Comparison of ENCODE assay signal across 1 cellular context in the genomic region with DNA sequence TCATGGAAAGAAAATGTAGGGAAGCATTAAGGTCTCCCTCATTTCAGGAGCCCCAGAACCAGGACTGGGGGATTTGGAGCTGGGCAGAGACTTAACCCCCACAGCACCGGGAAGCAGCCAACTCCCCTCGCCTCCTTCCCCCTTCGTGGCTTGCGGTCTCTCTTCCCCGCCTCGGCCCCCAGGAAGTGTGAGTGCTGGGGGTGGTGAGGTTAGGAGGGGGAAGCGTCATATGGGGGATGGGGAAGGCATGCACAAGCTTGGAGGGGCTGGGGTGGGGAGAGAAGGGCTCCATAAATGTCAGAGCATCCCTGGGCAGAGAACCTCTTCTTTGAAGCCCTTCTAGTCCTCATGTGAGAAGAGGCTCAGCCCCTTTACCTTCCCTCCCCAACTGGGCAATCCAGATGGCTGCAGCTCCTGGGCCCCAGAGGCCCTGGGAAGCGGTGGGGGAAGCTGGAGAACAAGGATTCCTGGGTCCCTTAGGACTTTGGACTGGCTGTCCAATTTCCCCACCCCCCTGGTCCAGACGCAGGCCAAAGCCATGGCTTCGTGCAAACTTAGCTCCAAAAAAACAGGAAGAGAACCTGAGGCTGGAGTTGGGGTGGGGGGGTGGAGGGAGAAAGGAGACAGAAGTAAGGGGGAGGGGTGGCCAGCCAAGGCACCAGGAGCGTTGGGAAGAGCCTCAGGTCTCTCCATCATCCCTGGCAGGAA.
TF ChIP-seq lines count a peak whose summit lies in the region.

No MANE protein-coding gene starts in this region.

TF ChIP-seq in GM23338, 12 proteins besides CTCF, POLR2A, EP300 and RAD21:
- TF ChIP-seq, protein P1, sequence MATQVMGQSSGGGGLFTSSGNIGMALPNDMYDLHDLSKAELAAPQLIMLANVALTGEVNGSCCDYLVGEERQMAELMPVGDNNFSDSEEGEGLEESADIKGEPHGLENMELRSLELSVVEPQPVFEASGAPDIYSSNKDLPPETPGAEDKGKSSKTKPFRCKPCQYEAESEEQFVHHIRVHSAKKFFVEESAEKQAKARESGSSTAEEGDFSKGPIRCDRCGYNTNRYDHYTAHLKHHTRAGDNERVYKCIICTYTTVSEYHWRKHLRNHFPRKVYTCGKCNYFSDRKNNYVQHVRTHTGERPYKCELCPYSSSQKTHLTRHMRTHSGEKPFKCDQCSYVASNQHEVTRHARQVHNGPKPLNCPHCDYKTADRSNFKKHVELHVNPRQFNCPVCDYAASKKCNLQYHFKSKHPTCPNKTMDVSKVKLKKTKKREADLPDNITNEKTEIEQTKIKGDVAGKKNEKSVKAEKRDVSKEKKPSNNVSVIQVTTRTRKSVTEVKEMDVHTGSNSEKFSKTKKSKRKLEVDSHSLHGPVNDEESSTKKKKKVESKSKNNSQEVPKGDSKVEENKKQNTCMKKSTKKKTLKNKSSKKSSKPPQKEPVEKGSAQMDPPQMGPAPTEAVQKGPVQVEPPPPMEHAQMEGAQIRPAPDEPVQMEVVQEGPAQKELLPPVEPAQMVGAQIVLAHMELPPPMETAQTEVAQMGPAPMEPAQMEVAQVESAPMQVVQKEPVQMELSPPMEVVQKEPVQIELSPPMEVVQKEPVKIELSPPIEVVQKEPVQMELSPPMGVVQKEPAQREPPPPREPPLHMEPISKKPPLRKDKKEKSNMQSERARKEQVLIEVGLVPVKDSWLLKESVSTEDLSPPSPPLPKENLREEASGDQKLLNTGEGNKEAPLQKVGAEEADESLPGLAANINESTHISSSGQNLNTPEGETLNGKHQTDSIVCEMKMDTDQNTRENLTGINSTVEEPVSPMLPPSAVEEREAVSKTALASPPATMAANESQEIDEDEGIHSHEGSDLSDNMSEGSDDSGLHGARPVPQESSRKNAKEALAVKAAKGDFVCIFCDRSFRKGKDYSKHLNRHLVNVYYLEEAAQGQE (IDR thresholded peaks at IDR 0.05; ENCODE audit: unreplicated experiment) = no peak
- TF ChIP-seq, protein P2, sequence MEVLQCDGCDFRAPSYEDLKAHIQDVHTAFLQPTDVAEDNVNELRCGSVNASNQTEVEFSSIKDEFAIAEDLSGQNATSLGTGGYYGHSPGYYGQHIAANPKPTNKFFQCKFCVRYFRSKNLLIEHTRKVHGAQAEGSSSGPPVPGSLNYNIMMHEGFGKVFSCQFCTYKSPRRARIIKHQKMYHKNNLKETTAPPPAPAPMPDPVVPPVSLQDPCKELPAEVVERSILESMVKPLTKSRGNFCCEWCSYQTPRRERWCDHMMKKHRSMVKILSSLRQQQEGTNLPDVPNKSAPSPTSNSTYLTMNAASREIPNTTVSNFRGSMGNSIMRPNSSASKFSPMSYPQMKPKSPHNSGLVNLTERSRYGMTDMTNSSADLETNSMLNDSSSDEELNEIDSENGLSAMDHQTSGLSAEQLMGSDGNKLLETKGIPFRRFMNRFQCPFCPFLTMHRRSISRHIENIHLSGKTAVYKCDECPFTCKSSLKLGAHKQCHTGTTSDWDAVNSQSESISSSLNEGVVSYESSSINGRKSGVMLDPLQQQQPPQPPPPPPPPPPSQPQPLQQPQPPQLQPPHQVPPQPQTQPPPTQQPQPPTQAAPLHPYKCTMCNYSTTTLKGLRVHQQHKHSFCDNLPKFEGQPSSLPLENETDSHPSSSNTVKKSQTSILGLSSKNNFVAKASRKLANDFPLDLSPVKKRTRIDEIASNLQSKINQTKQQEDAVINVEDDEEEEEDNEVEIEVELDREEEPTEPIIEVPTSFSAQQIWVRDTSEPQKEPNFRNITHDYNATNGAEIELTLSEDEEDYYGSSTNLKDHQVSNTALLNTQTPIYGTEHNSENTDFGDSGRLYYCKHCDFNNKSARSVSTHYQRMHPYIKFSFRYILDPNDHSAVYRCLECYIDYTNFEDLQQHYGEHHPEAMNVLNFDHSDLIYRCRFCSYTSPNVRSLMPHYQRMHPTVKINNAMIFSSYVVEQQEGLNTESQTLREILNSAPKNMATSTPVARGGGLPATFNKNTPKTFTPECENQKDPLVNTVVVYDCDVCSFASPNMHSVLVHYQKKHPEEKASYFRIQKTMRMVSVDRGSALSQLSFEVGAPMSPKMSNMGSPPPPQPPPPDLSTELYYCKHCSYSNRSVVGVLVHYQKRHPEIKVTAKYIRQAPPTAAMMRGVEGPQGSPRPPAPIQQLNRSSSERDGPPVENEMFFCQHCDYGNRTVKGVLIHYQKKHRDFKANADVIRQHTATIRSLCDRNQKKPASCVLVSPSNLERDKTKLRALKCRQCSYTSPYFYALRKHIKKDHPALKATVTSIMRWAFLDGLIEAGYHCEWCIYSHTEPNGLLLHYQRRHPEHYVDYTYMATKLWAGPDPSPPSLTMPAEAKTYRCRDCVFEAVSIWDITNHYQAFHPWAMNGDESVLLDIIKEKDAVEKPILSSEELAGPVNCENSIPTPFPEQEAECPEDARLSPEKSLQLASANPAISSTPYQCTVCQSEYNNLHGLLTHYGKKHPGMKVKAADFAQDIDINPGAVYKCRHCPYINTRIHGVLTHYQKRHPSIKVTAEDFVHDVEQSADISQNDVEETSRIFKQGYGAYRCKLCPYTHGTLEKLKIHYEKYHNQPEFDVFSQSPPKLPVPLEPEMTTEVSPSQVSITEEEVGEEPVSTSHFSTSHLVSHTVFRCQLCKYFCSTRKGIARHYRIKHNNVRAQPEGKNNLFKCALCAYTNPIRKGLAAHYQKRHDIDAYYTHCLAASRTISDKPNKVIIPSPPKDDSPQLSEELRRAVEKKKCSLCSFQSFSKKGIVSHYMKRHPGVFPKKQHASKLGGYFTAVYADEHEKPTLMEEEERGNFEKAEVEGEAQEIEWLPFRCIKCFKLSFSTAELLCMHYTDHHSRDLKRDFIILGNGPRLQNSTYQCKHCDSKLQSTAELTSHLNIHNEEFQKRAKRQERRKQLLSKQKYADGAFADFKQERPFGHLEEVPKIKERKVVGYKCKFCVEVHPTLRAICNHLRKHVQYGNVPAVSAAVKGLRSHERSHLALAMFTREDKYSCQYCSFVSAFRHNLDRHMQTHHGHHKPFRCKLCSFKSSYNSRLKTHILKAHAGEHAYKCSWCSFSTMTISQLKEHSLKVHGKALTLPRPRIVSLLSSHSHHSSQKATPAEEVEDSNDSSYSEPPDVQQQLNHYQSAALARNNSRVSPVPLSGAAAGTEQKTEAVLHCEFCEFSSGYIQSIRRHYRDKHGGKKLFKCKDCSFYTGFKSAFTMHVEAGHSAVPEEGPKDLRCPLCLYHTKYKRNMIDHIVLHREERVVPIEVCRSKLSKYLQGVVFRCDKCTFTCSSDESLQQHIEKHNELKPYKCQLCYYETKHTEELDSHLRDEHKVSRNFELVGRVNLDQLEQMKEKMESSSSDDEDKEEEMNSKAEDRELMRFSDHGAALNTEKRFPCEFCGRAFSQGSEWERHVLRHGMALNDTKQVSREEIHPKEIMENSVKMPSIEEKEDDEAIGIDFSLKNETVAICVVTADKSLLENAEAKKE (CRISPR knock-in tag; IDR thresholded peaks at IDR 0.05) = no peak
- TF ChIP-seq STAT1 (IDR thresholded peaks at IDR 0.05; ENCODE audit: unreplicated experiment) = no peak
- no peak for TF ChIP-seq ZNF114 (CRISPR knock-in tag; IDR thresholded peaks at IDR 0.05)
- no peak for TF ChIP-seq EZH2phosphoT487 (IDR thresholded peaks at IDR 0.05; ENCODE audit: unreplicated experiment)
- no peak for TF ChIP-seq NANOG (IDR thresholded peaks at IDR 0.05; ENCODE audit: borderline replicate concordance)
- TF ChIP-seq CREB1 (CRISPR knock-in tag; IDR thresholded peaks at IDR 0.05; ENCODE audit: low read depth) = no peak
- TF ChIP-seq JUNB (IDR thresholded peaks at IDR 0.05; ENCODE audit: unreplicated experiment) = no peak
- no peak for TF ChIP-seq ZNF331 (CRISPR knock-in tag; IDR thresholded peaks at IDR 0.05; ENCODE audit: low read depth)
- no peak for TF ChIP-seq EZH2 (IDR thresholded peaks at IDR 0.05; ENCODE audit: low read depth, unreplicated experiment)
- no peak for TF ChIP-seq POLR2AphosphoS5 (IDR thresholded peaks at IDR 0.05; ENCODE audit: low read depth)
- TF ChIP-seq, protein P3, sequence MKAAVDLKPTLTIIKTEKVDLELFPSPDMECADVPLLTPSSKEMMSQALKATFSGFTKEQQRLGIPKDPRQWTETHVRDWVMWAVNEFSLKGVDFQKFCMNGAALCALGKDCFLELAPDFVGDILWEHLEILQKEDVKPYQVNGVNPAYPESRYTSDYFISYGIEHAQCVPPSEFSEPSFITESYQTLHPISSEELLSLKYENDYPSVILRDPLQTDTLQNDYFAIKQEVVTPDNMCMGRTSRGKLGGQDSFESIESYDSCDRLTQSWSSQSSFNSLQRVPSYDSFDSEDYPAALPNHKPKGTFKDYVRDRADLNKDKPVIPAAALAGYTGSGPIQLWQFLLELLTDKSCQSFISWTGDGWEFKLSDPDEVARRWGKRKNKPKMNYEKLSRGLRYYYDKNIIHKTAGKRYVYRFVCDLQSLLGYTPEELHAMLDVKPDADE (IDR thresholded peaks at IDR 0.05) = no peak
TF ChIP-seq in GM23338: peak in this region for 0.
